11 cellular contexts compared by ENCODE assay signal in the genomic region with DNA sequence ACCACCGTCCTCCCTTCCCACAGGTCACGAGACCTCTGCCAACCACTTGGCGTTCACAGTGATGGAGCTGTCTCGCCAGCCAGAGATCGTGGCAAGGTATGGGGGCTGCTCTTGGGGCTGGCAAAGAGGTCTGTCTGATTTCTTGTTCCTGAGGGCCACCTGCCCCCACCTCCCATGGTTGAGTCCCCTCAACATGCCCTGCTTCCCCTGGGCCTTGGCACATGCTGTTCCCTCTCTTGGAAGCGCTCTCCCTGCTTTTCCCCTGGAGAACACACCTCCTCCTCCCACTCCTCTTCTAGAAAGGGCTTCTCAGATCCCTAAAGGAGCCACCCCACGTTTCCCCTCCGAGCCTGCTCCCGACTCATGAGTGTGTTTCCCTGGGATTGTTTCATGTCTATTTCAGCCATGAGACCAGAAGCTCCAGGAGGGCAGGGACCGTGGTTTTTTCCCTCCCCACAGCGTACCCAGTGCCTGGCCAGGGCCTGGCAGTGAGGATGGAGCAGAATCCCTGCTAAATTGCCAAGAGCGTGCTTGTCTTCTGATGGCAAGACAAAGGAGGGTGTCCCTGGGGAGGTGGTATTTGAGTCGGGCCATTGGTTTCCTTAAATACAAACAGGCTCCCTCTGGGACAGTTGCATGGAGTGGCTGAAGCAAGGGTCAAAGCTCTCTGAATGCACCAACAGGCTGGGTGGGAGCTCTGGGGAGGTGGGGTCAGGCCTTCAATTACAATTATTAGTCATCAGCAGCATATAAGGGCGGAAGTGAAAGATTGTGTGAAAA. TPM values are rescaled to one million over a fixed set of nuclear protein-coding genes. Genes with fewer than 3 reads are reported as not detected.
A peak's percentile ranks its signal among the peaks of the same experiment; 100 is the strongest.
DNase-seq lines count a peak whose midpoint lies in the region; ATAC-seq and TF ChIP-seq lines count a peak whose summit lies in the region.
"Had no signal": no experiment of that assay in that cellular context is flagged by ENCODE, and none has a peak within 500 bp of the region (broad histone marks: within the 10 kb centered on the region; RNA-seq: fewer than 3 reads in every experiment).

No MANE protein-coding gene starts in this region.

- H3K4me1 Mint-ChIP-seq in stimulated activated naive B cell treated with anti-CD40 and anti-IgM and Interleukin-4, amounts not matched to agents 10 μg/mL and 1 μg/mL and 100 μg/mL, for 72 hours, result peaks cover 7 to 15% of the 10 kb centered on the region in 2 donors

- peaks cover 5% of the 10 kb centered on the region for H3K4me1 ChIP-seq in smooth muscle cell (ENCODE audit: low read depth)
- H3K4me1 ChIP-seq in SJCRH30, result no peaks in the 10 kb centered on the region
- H3K4me1 ChIP-seq: uterus had no signal

- H2AFZ ChIP-seq in smooth muscle cell (ENCODE audit: low read depth), result no peak overlapping the region

- no peak overlapping the region for H3K27ac ChIP-seq in smooth muscle cell (ENCODE audit: low read depth)
- no peak overlapping the region for H3K27ac ChIP-seq in SJCRH30
- H3K27ac ChIP-seq: uterus had no signal

- H3K4me2 ChIP-seq in smooth muscle cell, result no peak overlapping the region

- no peaks in the 10 kb centered on the region for H3F3A ChIP-seq in smooth muscle cell (ENCODE audit: low read depth)

- H4K20me1 ChIP-seq in smooth muscle cell (ENCODE audit: low read depth), result no peaks in the 10 kb centered on the region

- H3K36me3 Mint-ChIP-seq in stimulated activated naive B cell treated with anti-CD40 and anti-IgM and Interleukin-4, amounts not matched to agents 10 μg/mL and 1 μg/mL and 100 μg/mL, for 72 hours, result peaks cover 0 to 3% of the 10 kb centered on the region in 2 donors

- DNase-seq in activated effector memory CD4-positive, alpha-beta T cell treated with anti-CD3 and anti-CD28 coated beads, Interleukin-2, amount 50 U/mL, for 16 hours, result peak; percentile 43
- no peak for DNase-seq in activated effector memory CD4-positive, alpha-beta T cell treated with Interleukin-2 at 50 U/mL for 16 hours
- peak; percentile 47 for DNase-seq in NCI-H128 (lab: John Stamatoyannopoulos, UW; ENCODE audit: unreplicated experiment)
- DNase-seq in stimulated activated naive B cell treated with anti-CD40 and anti-IgM and Interleukin-4, amounts not matched to agents 10 μg/mL and 1 μg/mL and 100 μg/mL, for 72 hours, result peak; percentile 49
- no peak for DNase-seq in smooth muscle cell (lab: John Stamatoyannopoulos, UW; ENCODE audit: unreplicated experiment)
- no peak for DNase-seq in SJCRH30
- DNase-seq in NCI-H524 treated with DMSO at 0.1 percent for 48 hours (lab: John Stamatoyannopoulos, UW), result no peak
- DNase-seq: mucosa of descending colon, uterus had no signal

- TF ChIP-seq CTCF in smooth muscle cell (IDR thresholded peaks at IDR 0.05; ENCODE audit: borderline replicate concordance, insufficient read depth, poor library complexity, severe bottlenecking), result no peak

- no peak overlapping the region for H3K9ac ChIP-seq in smooth muscle cell (ENCODE audit: low read depth)

- no peaks in the 10 kb centered on the region for H3K9me3 ChIP-seq in smooth muscle cell (replicated peaks; ENCODE audit: low read depth)
- H3K9me3 ChIP-seq in SJCRH30 (replicated peaks), result no peaks in the 10 kb centered on the region
- H3K9me3 ChIP-seq: mucosa of descending colon, uterus had no signal

- 86% methylated on average over 14 of the region's 14 CpGs for WGBS in smooth muscle cell (ENCODE audit: low lambda C conversion rate)

- H3K9me3 Mint-ChIP-seq in stimulated activated naive B cell treated with anti-CD40 and anti-IgM and Interleukin-4, amounts not matched to agents 10 μg/mL and 1 μg/mL and 100 μg/mL, for 72 hours, result peaks cover 0 to 3% of the 10 kb centered on the region in 2 donors
- H3K9me3 Mint-ChIP-seq: T-helper 1 cell treated with Interleukin-12 subunit alpha and Interleukin-12 subunit beta and Interleukin-4 antibody, amounts not matched to agents 30 μg/mL and 1 μg/mL, for 36 hours had no signal

- H3K79me2 ChIP-seq in smooth muscle cell (ENCODE audit: low read depth), result no peaks in the 10 kb centered on the region

- H3K4me3 ChIP-seq in smooth muscle cell (no peak overlapping the region), SJCRH30 (no peak overlapping the region)
- H3K4me3 ChIP-seq: mucosa of descending colon, uterus had no signal

- peak overlapping the region; percentile 82 for H3K27ac Mint-ChIP-seq in stimulated activated naive B cell treated with anti-CD40 and anti-IgM and Interleukin-4, amounts not matched to agents 10 μg/mL and 1 μg/mL and 100 μg/mL, for 72 hours
- H3K27ac Mint-ChIP-seq: T-helper 1 cell treated with Interleukin-12 subunit alpha and Interleukin-12 subunit beta and Interleukin-4 antibody, amounts not matched to agents 30 μg/mL and 1 μg/mL, for 36 hours had no signal

- H3K27me3 ChIP-seq in smooth muscle cell (ENCODE audit: low read depth) (peaks cover 6% of the 10 kb centered on the region), SJCRH30 (no peaks in the 10 kb centered on the region)
- H3K27me3 ChIP-seq: uterus had no signal

- H3K4me3 Mint-ChIP-seq in stimulated activated naive B cell treated with anti-CD40 and anti-IgM and Interleukin-4, amounts not matched to agents 10 μg/mL and 1 μg/mL and 100 μg/mL, for 72 hours, result peak overlapping the region in 1 of 2 donors; percentile 10
- H3K4me3 Mint-ChIP-seq: T-helper 1 cell treated with Interleukin-12 subunit alpha and Interleukin-12 subunit beta and Interleukin-4 antibody, amounts not matched to agents 30 μg/mL and 1 μg/mL, for 36 hours had no signal

- H3K27me3 Mint-ChIP-seq in stimulated activated naive B cell treated with anti-CD40 and anti-IgM and Interleukin-4, amounts not matched to agents 10 μg/mL and 1 μg/mL and 100 μg/mL, for 72 hours, result peaks cover 29 to 30% of the 10 kb centered on the region in 2 donors

- no peaks in the 10 kb centered on the region for H3K36me3 ChIP-seq in smooth muscle cell (ENCODE audit: low read depth)
- H3K36me3 ChIP-seq in SJCRH30, result no peaks in the 10 kb centered on the region
- H3K36me3 ChIP-seq: uterus had no signal

- peak; percentile 46 for ATAC-seq in HG02642 (IDR thresholded peaks at IDR 0.05; ENCODE audit: poor library complexity, unreplicated experiment)
- ATAC-seq in stimulated activated naive B cell treated with anti-CD40 and anti-IgM and Interleukin-4, amounts not matched to agents 10 μg/mL and 1 μg/mL and 100 μg/mL, for 72 hours (replicated peaks), result peak; percentile 95 to 98
- ATAC-seq: mucosa of descending colon had no signal

RNA-seq across cellular contexts. Expression of a gene that starts 34.1 kb away (rescaled TPM):
- 0.45 and 0.63 TPM in 2 replicates for total RNA-seq in smooth muscle cell
- 0.20 and 1.0 TPM in 2 replicates for polyA plus RNA-seq in smooth muscle cell
- total RNA-seq in SJCRH30 (2014; rRNA removed; shearing (Covaris generic)), result 0.08 and 0.10 TPM in 2 replicates

Comparison
In these comparisons a context has a peak if more than half of its experiments do, and no peak if none do; other contexts are left out.
1. DNase-seq: peak in activated effector memory CD4-positive, alpha-beta T cell treated with anti-CD3 and anti-CD28 coated beads, Interleukin-2, amount 50 U/mL, for 16 hours (single experiment), NCI-H128 (single experiment) and stimulated activated naive B cell treated with anti-CD40 and anti-IgM and Interleukin-4, amounts not matched to agents 10 μg/mL and 1 μg/mL and 100 μg/mL, for 72 hours (single experiment); none in activated effector memory CD4-positive, alpha-beta T cell treated with Interleukin-2 at 50 U/mL for 16 hours (single experiment), smooth muscle cell (single experiment), SJCRH30 (0 of 2) and NCI-H524 treated with DMSO at 0.1 percent for 48 hours (single experiment).